Comparison of ENCODE assay signal across 8 cellular contexts in the genomic region with DNA sequence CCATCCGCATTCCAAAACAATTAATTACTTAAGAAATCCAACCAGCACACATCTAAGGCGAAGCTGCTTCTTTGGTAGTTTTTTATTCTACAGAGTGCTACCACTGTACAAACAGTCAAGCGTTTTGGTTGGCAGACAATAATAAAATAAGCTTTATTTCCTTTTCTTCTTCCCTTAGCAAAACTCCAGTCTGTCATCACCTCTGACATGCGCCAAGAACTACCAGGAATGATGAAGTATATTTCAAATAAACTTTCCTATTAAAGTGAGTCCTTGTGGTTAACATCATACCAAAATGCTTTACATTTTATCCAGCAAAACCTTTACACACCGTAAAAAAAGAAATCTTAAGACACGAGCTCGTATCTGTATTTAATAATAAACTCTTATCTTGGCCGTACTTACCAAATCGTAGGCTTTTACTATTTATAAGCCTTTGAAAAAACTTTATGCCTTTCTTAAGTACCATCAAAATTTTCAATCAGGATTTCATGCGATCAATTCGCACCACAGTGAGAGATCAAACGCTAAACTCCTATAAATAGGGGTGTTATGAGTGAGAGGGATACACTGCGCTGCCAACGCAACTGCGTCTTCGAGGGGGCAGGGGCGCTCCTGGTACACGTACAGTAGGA. TPM values are rescaled to one million over a fixed set of nuclear protein-coding genes. Genes with fewer than 3 reads are reported as not detected.
A peak's percentile ranks its signal among the peaks of the same experiment; 100 is the strongest.
DNase-seq lines count a peak whose midpoint lies in the region; ATAC-seq, FAIRE-seq and TF ChIP-seq lines count a peak whose summit lies in the region.

No MANE protein-coding gene starts in this region.

- peaks cover 77% of the 10 kb centered on the region for H3K4me1 ChIP-seq in HepG2 (ENCODE audit: insufficient read depth, low read length)

- H3K9me3 ChIP-seq in HepG2 (ENCODE audit: low read length): no peaks in the 10 kb centered on the region

- peak overlapping the region; percentile 99 for H3K9ac ChIP-seq in HepG2 (ENCODE audit: insufficient read depth, low read depth, low read length)

- H3K4me3 ChIP-seq in GM12865 (ENCODE audit: low read depth, low read length) (peak overlapping the region; percentile 99), HepG2 (replicated peaks in 1 of 3; ENCODE audit: insufficient read depth in 1 of 3, low read depth in 2 of 3, low read length in 3 of 3) (peak overlapping the region; percentile 95 to 100 (median 99))
- H3K4me3 ChIP-seq in Jurkat, Clone E6-1 (ENCODE audit: low read length): peak overlapping the region; percentile 74

- FAIRE-seq in HepG2 (lab: Jason Lieb, UNC): no peak

- H4K20me1 ChIP-seq in HepG2 (ENCODE audit: insufficient read depth, low read length): peaks cover 57% of the 10 kb centered on the region

- 11% methylated on average over 18 of the region's 18 CpGs for WGBS in HepG2 (ENCODE audit: low lambda C conversion rate)

- in situ Hi-C loops in HepG2 (cut with HindIII; ENCODE audit: extremely low pct_ligation_motif_present, low pct_unique_long_range_greater_than_20kb): no loop called here

- peaks cover 4% of the 10 kb centered on the region for H3K27me3 Mint-ChIP-seq in brain

- TF ChIP-seq EP300 in HepG2 (IDR thresholded peaks at IDR 0.05; ENCODE audit: low read depth in 2 of 2, low read length in 2 of 2): no peak
- no peak for TF ChIP-seq EP300 in HepG2 (CRISPR knock-in tag; IDR thresholded peaks at IDR 0.05; ENCODE audit: borderline replicate concordance)

- peaks cover 5% of the 10 kb centered on the region for H3K36me3 Mint-ChIP-seq in brain

- no peak overlapping the region for H2AFZ ChIP-seq in HepG2 (ENCODE audit: low read length)

- POLR2A ChIA-PET in HepG2 (lab: Yijun Ruan, JAX): interaction anchor here (0.6 to 3.2 kb wide), 13 partner anchors 9 to 375 kb away, joined by 3 to 28 read pairs (median 6); a partner anchor contains a TSS

- TF ChIP-seq CTCF in GM12865 (IDR thresholded peaks at IDR 0.05; ENCODE audit: insufficient read depth, low read depth, low read length, missing control alignments) (no peak), brain (conservative IDR thresholded peaks at IDR 0.05) (no peak), HepG2 (CRISPR knock-in tag; IDR thresholded peaks at IDR 0.05) (peak; percentile 41)

- H3K27ac Mint-ChIP-seq in brain: peak overlapping the region; percentile 85 to 98 (median 95)

- H3K4me2 ChIP-seq in HepG2 (ENCODE audit: low read depth, low read length): peak overlapping the region; percentile 86

- ATAC-seq in HepG2: no peak

- BruUV-seq in HepG2 (replicated peaks; lab: Mats Ljungman, UMichigan): no TSS peak

- peaks cover 67% of the 10 kb centered on the region for H3K4me1 Mint-ChIP-seq in brain

- H3K27ac ChIP-seq in HepG2 (ENCODE audit: extremely low read length, insufficient read depth, low read length): peak overlapping the region; percentile 90

- no peaks in the 10 kb centered on the region; a peak in 1 of 5 replicates for H3K27me3 ChIP-seq in HepG2 (ENCODE audit: control insufficient read depth in 1 of 2, insufficient read depth in 2 of 2, low read length in 2 of 2)

- TF ChIP-seq POLR2A in HepG2 (IDR thresholded peaks at IDR 0.05; ENCODE audit: insufficient read depth in 1 of 2, low read depth in 2 of 2, low read length in 2 of 2): no peak

- peaks cover 58% of the 10 kb centered on the region for H3K79me2 ChIP-seq in HepG2 (ENCODE audit: insufficient read depth, low read length)

- no peaks in the 10 kb centered on the region for H3K9me3 Mint-ChIP-seq in brain

- H3K4me3 Mint-ChIP-seq in brain: peak overlapping the region; percentile 87 to 96 (median 93)

- TF ChIP-seq RAD21 in HepG2 (CRISPR knock-in tag; IDR thresholded peaks at IDR 0.05): no peak

- no peaks in the 10 kb centered on the region for H3K36me3 ChIP-seq in HepG2 (replicated peaks in 1 of 2; ENCODE audit: control insufficient read depth in 1 of 2, insufficient read depth in 2 of 2, low read length in 2 of 2)

- CTCF ChIA-PET in HepG2 (lab: Yijun Ruan, JAX; ENCODE audit: low intra/inter-chr PET ratio, low total read pairs): interaction anchor here (1.2 kb wide), 1 partner anchor 133 kb away, joined by 3 read pairs; no protein-coding TSS in a partner anchor

- intact Hi-C loops in HepG2 (cut with micrococcal nuclease; ENCODE audit: unreplicated experiment): loop anchor here (1.0 to 10.0 kb wide), 7 partner anchors 30 to 359 kb away; no protein-coding TSS in a partner anchor

- DNase-seq in GM12865 (ENCODE audit: low read depth) (no peak), HepG2 (ENCODE audit: low spot score) (no peak), superior temporal gyrus (ENCODE audit: extremely low spot score) (peak; percentile 39), islet precursor cell (no peak), hippocampal formation (lab: John Stamatoyannopoulos, UW) (no peak), DMS53 treated with DMSO at 0.1 percent for 48 hours (lab: John Stamatoyannopoulos, UW; ENCODE audit: unreplicated experiment) (no peak)
- DNase-seq in Jurkat, Clone E6-1 (ENCODE audit: low read depth, low spot score): no peak

TF ChIP-seq in HepG2, 621 proteins besides CTCF, POLR2A, EP300 and RAD21 (continues in another document):
- TF ChIP-seq ZNF749 (CRISPR knock-in tag; IDR thresholded peaks at IDR 0.05; ENCODE audit: borderline replicate concordance) (no peak), ZNF543 (CRISPR knock-in tag; IDR thresholded peaks at IDR 0.05) (no peak), ZMYM2 (CRISPR knock-in tag; IDR thresholded peaks at IDR 0.05) (no peak), SMC3 (IDR thresholded peaks at IDR 0.05; ENCODE audit: low read length) (0 out of 2 replicates have a peak, but pooled peaks have one; percentile 12), FOSL1 (CRISPR knock-in tag; IDR thresholded peaks at IDR 0.05; ENCODE audit: borderline replicate concordance) (no peak), STAG1 (CRISPR knock-in tag; IDR thresholded peaks at IDR 0.05) (peak; percentile 54), SOX6 (IDR thresholded peaks at IDR 0.05) (no peak), SOX6 (CRISPR knock-in tag; IDR thresholded peaks at IDR 0.05) (peak; percentile 32; the same call in 1 of the 2 replicates), PPARG (CRISPR knock-in tag; conservative IDR thresholded peaks at IDR 0.05) (0 out of 2 replicates have a peak, but pooled peaks have one; percentile 14), MAZ (IDR thresholded peaks at IDR 0.05; ENCODE audit: borderline replicate concordance, low read depth, low read length) (no peak), MAZ (CRISPR knock-in tag; IDR thresholded peaks at IDR 0.05; ENCODE audit: low read depth) (no peak), GATAD2A (CRISPR knock-in tag; IDR thresholded peaks at IDR 0.05) (peak; percentile 61), ZNF780A (CRISPR knock-in tag; IDR thresholded peaks at IDR 0.05) (peak; percentile 74; the same call in 1 of the 2 replicates), HMG20A (CRISPR knock-in tag; IDR thresholded peaks at IDR 0.05; ENCODE audit: borderline replicate concordance) (no peak), CEBPG (CRISPR knock-in tag; IDR thresholded peaks at IDR 0.05) (peak; percentile 2; the same call in 1 of the 2 replicates), ELF3 (CRISPR knock-in tag; IDR thresholded peaks at IDR 0.05) (no peak), ZBTB20 (CRISPR knock-in tag; IDR thresholded peaks at IDR 0.05; ENCODE audit: borderline replicate concordance, low read depth) (no peak), TBX3 (IDR thresholded peaks at IDR 0.05; ENCODE audit: borderline replicate concordance) (0 out of 2 replicates have a peak, but pooled peaks have one; percentile 21), HNRNPLL (IDR thresholded peaks at IDR 0.05; ENCODE audit: low read depth, low read length, poor library complexity, severe bottlenecking) (peak; percentile 97), FOXK1 (CRISPR knock-in tag; IDR thresholded peaks at IDR 0.05; ENCODE audit: borderline replicate concordance, low read depth) (no peak)
- TF ChIP-seq, protein P1, sequence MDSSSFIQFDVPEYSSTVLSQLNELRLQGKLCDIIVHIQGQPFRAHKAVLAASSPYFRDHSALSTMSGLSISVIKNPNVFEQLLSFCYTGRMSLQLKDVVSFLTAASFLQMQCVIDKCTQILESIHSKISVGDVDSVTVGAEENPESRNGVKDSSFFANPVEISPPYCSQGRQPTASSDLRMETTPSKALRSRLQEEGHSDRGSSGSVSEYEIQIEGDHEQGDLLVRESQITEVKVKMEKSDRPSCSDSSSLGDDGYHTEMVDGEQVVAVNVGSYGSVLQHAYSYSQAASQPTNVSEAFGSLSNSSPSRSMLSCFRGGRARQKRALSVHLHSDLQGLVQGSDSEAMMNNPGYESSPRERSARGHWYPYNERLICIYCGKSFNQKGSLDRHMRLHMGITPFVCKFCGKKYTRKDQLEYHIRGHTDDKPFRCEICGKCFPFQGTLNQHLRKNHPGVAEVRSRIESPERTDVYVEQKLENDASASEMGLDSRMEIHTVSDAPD (CRISPR knock-in tag; IDR thresholded peaks at IDR 0.05): no peak

RNA-seq across cellular contexts. Expression of a gene that starts 1.2 kb away (rescaled TPM):
- polyA plus RNA-seq in Jurkat, Clone E6-1 (2012; ENCODE audit: insufficient read depth, insufficient read length): 22.7 TPM
- polyA plus RNA-seq in brain (ENCODE audit: insufficient read depth, low read depth, low replicate concordance) (12.2 TPM), HepG2 (2011; rRNA removed) (38.7 and 56.5 TPM in 2 replicates)
- 110 and 119 TPM in 2 replicates for total RNA-seq in HepG2 (2016; rRNA removed; fragmentation: Illumina TruSeq; extraction: Trizol)
- 27.7 and 31.0 TPM in 2 replicates for total RNA-seq in HepG2 (2016; cell fraction: cytosol; rRNA removed; fragmentation: Illumina TruSeq; extraction: Trizol; ENCODE audit: low read depth)
- total RNA-seq in HepG2 (2016; cell fraction: insoluble cytoplasmic fraction; rRNA removed; fragmentation: Illumina TruSeq; extraction: Trizol): 103 and 118 TPM in 2 replicates
- 27.3 and 34.4 TPM in 2 replicates for total RNA-seq in HepG2 (2016; cell fraction: membrane; rRNA removed; fragmentation: Illumina TruSeq; extraction: Trizol)
- total RNA-seq in HepG2 (2016; cell fraction: nucleus; rRNA removed; fragmentation: Illumina TruSeq; extraction: Trizol): 180 and 190 TPM in 2 replicates
- 38.9 and 55.1 TPM in 2 replicates for polyA plus RNA-seq in HepG2 (2011; cell fraction: cytosol; rRNA removed)
- 187 and 191 TPM in 2 replicates for polyA plus RNA-seq in HepG2 (2011; cell fraction: nucleus; rRNA removed)
- polyA plus RNA-seq in HepG2 (2012): 70.4 and 80.6 TPM in 2 replicates
- 4.2 and 4.6 TPM in 2 replicates for polyA plus RNA-seq in HepG2 (2016; cell fraction: cytosol; fragmentation: Illumina TruSeq; extraction: Trizol; ENCODE audit: low read depth)
- polyA plus RNA-seq in HepG2 (2016; cell fraction: insoluble cytoplasmic fraction; fragmentation: Illumina TruSeq; extraction: Trizol; ENCODE audit: low read depth): 56.7 and 61.4 TPM in 2 replicates
- 9.8 and 13.3 TPM in 2 replicates for polyA plus RNA-seq in HepG2 (2016; cell fraction: membrane; fragmentation: Illumina TruSeq; extraction: Trizol; ENCODE audit: low read depth)
- polyA plus RNA-seq in HepG2 (2016; cell fraction: nucleus; fragmentation: Illumina TruSeq; extraction: Trizol; ENCODE audit: insufficient read depth, low read depth): 166 and 178 TPM in 2 replicates
- polyA minus RNA-seq in HepG2 (2011; rRNA and poly(A)+ RNA removed; ENCODE audit: low replicate concordance): 27.4 and 51.2 TPM in 2 replicates
- 39.4 and 47.8 TPM in 2 replicates for polyA minus RNA-seq in HepG2 (2011; cell fraction: cytosol; rRNA and poly(A)+ RNA removed)
- polyA minus RNA-seq in HepG2 (2011; cell fraction: nucleus; rRNA and poly(A)+ RNA removed): 212 and 269 TPM in 2 replicates
